ENCODE assay signal across 28 cellular contexts in genomic region chr13:103960011-103960410, GRCh38.
"Had no signal": no experiment of that assay in that cellular context is flagged by ENCODE, and none has a peak within 500 bp of the region (broad histone marks: within the 10 kb centered on the region; RNA-seq: fewer than 3 reads in every experiment).

No MANE protein-coding gene starts in this region.

- DNase-seq: kidney glomerular epithelial cell; left colon; left lung; lower lobe of right lung; mammary epithelial cell; mesendoderm; naive B cell; natural killer cell; nephron progenitor cell; occipital lobe; psoas muscle; right lobe of liver; stimulated activated CD4-positive, alpha-beta T cell treated with anti-CD3 and anti-CD28 coated beads, Interleukin-1b, Interleukin-23, amount 100 ng/mL, for 48 hours; stimulated activated CD4-positive, alpha-beta T cell treated with anti-CD3 and anti-CD28 coated beads, Interleukin-2, amount 100 ng/mL, for 48 hours; stimulated activated CD4-positive, alpha-beta T cell treated with anti-CD3 and anti-CD28 coated beads, Interleukin-4, amount 100 ng/mL, for 4 hours; stimulated activated CD8-positive, alpha-beta memory T cell treated with anti-CD3 and anti-CD28 coated beads, Interleukin-4, amount 100 ng/mL, for 48 hours; stimulated activated naive CD4-positive, alpha-beta T cell treated with Interleukin-2 at 50 U/mL for 16 hours; stomach; testis; thyroid gland; transverse colon; upper lobe of left lung had no signal

- H3K27ac ChIP-seq: left lung, lower lobe of right lung, neural progenitor cell, neutrophil, parathyroid adenoma, psoas muscle, right atrium auricular region, right lobe of liver, stomach, testis, thyroid gland, transverse colon, upper lobe of left lung, vagina had no signal

- ATAC-seq: left colon; left lung; lower lobe of right lung; natural killer cell; psoas muscle; right lobe of liver; stimulated activated memory B cell treated with anti-CD40 and anti-IgM and Interleukin-4, amounts not matched to agents 10 μg/mL and 1 μg/mL and 100 μg/mL, for 72 hours had no signal
